In the genomic region with DNA sequence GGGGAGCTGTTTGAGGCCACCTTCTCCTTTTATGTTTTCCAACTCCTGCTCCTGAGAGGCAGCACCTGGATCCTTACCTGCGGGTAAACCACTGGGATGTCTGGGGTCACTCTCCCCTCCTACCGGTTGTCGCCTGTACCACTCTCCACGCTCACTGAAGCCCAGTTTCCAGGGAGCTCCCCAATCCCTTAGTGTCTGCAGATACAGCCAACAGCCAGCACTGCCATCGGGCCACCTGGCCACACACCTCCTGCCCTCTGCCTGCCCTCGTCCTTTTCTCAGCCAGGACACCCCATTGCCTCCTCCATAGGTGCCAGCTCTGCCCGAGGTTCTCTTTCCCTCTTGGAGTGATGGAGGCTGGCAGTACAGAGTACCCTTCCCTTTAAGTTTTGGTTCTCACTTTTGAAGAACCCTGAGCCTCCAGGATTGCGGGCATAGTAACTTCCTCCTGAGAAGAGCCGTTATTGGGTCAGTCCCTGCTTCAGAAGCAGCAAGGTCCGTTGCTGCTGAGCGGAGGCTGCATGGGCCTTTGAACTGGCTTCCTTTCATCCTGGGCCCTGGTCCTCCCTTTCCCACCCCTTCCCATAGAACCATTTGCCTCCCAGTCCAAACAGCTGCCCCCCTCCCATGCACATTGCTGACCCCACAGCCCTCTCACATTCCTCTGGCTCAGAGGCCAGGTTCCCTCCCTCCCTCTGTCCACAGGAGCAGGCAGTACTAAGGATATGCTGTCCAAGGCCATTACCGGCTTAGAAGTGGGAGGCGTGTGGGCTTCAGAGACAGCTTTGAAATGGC, we compare ENCODE assay signal across 1 cellular context.
A peak's percentile ranks its signal among the peaks of the same experiment; 100 is the strongest.
TF ChIP-seq lines count a peak whose summit lies in the region.

No MANE protein-coding gene starts in this region.

TF ChIP-seq in HepG2, 621 proteins besides CTCF, POLR2A, EP300 and RAD21 (continued from another document):
- TF ChIP-seq, protein P1, sequence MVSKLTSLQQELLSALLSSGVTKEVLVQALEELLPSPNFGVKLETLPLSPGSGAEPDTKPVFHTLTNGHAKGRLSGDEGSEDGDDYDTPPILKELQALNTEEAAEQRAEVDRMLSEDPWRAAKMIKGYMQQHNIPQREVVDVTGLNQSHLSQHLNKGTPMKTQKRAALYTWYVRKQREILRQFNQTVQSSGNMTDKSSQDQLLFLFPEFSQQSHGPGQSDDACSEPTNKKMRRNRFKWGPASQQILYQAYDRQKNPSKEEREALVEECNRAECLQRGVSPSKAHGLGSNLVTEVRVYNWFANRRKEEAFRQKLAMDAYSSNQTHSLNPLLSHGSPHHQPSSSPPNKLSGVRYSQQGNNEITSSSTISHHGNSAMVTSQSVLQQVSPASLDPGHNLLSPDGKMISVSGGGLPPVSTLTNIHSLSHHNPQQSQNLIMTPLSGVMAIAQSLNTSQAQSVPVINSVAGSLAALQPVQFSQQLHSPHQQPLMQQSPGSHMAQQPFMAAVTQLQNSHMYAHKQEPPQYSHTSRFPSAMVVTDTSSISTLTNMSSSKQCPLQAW (CRISPR knock-in tag; IDR thresholded peaks at IDR 0.05): no peak
- TF ChIP-seq, protein P2, sequence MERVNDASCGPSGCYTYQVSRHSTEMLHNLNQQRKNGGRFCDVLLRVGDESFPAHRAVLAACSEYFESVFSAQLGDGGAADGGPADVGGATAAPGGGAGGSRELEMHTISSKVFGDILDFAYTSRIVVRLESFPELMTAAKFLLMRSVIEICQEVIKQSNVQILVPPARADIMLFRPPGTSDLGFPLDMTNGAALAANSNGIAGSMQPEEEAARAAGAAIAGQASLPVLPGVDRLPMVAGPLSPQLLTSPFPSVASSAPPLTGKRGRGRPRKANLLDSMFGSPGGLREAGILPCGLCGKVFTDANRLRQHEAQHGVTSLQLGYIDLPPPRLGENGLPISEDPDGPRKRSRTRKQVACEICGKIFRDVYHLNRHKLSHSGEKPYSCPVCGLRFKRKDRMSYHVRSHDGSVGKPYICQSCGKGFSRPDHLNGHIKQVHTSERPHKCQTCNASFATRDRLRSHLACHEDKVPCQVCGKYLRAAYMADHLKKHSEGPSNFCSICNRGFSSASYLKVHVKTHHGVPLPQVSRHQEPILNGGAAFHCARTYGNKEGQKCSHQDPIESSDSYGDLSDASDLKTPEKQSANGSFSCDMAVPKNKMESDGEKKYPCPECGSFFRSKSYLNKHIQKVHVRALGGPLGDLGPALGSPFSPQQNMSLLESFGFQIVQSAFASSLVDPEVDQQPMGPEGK (CRISPR knock-in tag; IDR thresholded peaks at IDR 0.05): peak; percentile 82
- TF ChIP-seq, protein P3, sequence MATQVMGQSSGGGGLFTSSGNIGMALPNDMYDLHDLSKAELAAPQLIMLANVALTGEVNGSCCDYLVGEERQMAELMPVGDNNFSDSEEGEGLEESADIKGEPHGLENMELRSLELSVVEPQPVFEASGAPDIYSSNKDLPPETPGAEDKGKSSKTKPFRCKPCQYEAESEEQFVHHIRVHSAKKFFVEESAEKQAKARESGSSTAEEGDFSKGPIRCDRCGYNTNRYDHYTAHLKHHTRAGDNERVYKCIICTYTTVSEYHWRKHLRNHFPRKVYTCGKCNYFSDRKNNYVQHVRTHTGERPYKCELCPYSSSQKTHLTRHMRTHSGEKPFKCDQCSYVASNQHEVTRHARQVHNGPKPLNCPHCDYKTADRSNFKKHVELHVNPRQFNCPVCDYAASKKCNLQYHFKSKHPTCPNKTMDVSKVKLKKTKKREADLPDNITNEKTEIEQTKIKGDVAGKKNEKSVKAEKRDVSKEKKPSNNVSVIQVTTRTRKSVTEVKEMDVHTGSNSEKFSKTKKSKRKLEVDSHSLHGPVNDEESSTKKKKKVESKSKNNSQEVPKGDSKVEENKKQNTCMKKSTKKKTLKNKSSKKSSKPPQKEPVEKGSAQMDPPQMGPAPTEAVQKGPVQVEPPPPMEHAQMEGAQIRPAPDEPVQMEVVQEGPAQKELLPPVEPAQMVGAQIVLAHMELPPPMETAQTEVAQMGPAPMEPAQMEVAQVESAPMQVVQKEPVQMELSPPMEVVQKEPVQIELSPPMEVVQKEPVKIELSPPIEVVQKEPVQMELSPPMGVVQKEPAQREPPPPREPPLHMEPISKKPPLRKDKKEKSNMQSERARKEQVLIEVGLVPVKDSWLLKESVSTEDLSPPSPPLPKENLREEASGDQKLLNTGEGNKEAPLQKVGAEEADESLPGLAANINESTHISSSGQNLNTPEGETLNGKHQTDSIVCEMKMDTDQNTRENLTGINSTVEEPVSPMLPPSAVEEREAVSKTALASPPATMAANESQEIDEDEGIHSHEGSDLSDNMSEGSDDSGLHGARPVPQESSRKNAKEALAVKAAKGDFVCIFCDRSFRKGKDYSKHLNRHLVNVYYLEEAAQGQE (IDR thresholded peaks at IDR 0.05; ENCODE audit: borderline replicate concordance in 1 of 2, low read depth in 1 of 2, low read length in 2 of 2): no peak
- TF ChIP-seq, protein P4, sequence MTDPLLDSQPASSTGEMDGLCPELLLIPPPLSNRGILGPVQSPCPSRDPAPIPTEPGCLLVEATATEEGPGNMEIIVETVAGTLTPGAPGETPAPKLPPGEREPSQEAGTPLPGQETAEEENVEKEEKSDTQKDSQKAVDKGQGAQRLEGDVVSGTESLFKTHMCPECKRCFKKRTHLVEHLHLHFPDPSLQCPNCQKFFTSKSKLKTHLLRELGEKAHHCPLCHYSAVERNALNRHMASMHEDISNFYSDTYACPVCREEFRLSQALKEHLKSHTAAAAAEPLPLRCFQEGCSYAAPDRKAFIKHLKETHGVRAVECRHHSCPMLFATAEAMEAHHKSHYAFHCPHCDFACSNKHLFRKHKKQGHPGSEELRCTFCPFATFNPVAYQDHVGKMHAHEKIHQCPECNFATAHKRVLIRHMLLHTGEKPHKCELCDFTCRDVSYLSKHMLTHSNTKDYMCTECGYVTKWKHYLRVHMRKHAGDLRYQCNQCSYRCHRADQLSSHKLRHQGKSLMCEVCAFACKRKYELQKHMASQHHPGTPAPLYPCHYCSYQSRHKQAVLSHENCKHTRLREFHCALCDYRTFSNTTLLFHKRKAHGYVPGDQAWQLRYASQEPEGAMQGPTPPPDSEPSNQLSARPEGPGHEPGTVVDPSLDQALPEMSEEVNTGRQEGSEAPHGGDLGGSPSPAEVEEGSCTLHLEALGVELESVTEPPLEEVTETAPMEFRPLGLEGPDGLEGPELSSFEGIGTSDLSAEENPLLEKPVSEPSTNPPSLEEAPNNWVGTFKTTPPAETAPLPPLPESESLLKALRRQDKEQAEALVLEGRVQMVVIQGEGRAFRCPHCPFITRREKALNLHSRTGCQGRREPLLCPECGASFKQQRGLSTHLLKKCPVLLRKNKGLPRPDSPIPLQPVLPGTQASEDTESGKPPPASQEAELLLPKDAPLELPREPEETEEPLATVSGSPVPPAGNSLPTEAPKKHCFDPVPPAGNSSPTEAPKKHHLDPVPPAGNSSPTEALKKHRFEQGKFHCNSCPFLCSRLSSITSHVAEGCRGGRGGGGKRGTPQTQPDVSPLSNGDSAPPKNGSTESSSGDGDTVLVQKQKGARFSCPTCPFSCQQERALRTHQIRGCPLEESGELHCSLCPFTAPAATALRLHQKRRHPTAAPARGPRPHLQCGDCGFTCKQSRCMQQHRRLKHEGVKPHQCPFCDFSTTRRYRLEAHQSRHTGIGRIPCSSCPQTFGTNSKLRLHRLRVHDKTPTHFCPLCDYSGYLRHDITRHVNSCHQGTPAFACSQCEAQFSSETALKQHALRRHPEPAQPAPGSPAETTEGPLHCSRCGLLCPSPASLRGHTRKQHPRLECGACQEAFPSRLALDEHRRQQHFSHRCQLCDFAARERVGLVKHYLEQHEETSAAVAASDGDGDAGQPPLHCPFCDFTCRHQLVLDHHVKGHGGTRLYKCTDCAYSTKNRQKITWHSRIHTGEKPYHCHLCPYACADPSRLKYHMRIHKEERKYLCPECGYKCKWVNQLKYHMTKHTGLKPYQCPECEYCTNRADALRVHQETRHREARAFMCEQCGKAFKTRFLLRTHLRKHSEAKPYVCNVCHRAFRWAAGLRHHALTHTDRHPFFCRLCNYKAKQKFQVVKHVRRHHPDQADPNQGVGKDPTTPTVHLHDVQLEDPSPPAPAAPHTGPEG (CRISPR knock-in tag; IDR thresholded peaks at IDR 0.05): no peak
- TF ChIP-seq, protein P5, sequence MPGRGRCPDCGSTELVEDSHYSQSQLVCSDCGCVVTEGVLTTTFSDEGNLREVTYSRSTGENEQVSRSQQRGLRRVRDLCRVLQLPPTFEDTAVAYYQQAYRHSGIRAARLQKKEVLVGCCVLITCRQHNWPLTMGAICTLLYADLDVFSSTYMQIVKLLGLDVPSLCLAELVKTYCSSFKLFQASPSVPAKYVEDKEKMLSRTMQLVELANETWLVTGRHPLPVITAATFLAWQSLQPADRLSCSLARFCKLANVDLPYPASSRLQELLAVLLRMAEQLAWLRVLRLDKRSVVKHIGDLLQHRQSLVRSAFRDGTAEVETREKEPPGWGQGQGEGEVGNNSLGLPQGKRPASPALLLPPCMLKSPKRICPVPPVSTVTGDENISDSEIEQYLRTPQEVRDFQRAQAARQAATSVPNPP (CRISPR knock-in tag; IDR thresholded peaks at IDR 0.05): no peak
- TF ChIP-seq, protein P6, sequence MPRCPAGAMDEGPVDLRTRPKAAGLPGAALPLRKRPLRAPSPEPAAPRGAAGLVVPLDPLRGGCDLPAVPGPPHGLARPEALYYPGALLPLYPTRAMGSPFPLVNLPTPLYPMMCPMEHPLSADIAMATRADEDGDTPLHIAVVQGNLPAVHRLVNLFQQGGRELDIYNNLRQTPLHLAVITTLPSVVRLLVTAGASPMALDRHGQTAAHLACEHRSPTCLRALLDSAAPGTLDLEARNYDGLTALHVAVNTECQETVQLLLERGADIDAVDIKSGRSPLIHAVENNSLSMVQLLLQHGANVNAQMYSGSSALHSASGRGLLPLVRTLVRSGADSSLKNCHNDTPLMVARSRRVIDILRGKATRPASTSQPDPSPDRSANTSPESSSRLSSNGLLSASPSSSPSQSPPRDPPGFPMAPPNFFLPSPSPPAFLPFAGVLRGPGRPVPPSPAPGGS (CRISPR knock-in tag; IDR thresholded peaks at IDR 0.05): no peak
- TF ChIP-seq, protein P7, sequence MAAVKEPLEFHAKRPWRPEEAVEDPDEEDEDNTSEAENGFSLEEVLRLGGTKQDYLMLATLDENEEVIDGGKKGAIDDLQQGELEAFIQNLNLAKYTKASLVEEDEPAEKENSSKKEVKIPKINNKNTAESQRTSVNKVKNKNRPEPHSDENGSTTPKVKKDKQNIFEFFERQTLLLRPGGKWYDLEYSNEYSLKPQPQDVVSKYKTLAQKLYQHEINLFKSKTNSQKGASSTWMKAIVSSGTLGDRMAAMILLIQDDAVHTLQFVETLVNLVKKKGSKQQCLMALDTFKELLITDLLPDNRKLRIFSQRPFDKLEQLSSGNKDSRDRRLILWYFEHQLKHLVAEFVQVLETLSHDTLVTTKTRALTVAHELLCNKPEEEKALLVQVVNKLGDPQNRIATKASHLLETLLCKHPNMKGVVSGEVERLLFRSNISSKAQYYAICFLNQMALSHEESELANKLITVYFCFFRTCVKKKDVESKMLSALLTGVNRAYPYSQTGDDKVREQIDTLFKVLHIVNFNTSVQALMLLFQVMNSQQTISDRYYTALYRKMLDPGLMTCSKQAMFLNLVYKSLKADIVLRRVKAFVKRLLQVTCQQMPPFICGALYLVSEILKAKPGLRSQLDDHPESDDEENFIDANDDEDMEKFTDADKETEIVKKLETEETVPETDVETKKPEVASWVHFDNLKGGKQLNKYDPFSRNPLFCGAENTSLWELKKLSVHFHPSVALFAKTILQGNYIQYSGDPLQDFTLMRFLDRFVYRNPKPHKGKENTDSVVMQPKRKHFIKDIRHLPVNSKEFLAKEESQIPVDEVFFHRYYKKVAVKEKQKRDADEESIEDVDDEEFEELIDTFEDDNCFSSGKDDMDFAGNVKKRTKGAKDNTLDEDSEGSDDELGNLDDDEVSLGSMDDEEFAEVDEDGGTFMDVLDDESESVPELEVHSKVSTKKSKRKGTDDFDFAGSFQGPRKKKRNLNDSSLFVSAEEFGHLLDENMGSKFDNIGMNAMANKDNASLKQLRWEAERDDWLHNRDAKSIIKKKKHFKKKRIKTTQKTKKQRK (IDR thresholded peaks at IDR 0.05; ENCODE audit: low read length): no peak
- TF ChIP-seq TEAD3 (CRISPR knock-in tag; optimal IDR thresholded peaks at IDR 0.05; ENCODE audit: borderline replicate concordance) (peak; percentile 76), NR2F2 (IDR thresholded peaks at IDR 0.05; ENCODE audit: borderline replicate concordance, low read depth) (0 out of 2 replicates have a peak, but pooled peaks have one; percentile 32), ZFP62 (CRISPR knock-in tag; IDR thresholded peaks at IDR 0.05) (no peak)
